8 cellular contexts compared by ENCODE assay signal in genomic region chr2:9342659-9343058, GRCh38.
"Had no signal": no experiment of that assay in that cellular context is flagged by ENCODE, and none has a peak within 500 bp of the region (broad histone marks: within the 10 kb centered on the region; RNA-seq: fewer than 3 reads in every experiment).

No MANE protein-coding gene starts in this region.

- H3K4me1 ChIP-seq: HAP-1 had no signal

- H3K4me3 Mint-ChIP-seq: IgD-negative memory B cell had no signal

- FAIRE-seq: HTR-8/SVneo had no signal

- ATAC-seq: HCT116 had no signal

- DNase-seq: GM23248, GOT3, H7, KG1 had no signal

- H3K9me3 ChIP-seq: HAP-1 had no signal

- H3K9ac ChIP-seq: GM23248 had no signal

- H2AFZ ChIP-seq: GM23248 had no signal

- H3K36me3 Mint-ChIP-seq: IgD-negative memory B cell had no signal

- H3K27ac Mint-ChIP-seq: IgD-negative memory B cell had no signal

- H3K4me3 ChIP-seq: GM23248, HAP-1 had no signal

- H3K27ac ChIP-seq: GM23248 had no signal

- H3K4me1 Mint-ChIP-seq: IgD-negative memory B cell had no signal
